Comparison of ENCODE assay signal across 12 cellular contexts in the genomic region with DNA sequence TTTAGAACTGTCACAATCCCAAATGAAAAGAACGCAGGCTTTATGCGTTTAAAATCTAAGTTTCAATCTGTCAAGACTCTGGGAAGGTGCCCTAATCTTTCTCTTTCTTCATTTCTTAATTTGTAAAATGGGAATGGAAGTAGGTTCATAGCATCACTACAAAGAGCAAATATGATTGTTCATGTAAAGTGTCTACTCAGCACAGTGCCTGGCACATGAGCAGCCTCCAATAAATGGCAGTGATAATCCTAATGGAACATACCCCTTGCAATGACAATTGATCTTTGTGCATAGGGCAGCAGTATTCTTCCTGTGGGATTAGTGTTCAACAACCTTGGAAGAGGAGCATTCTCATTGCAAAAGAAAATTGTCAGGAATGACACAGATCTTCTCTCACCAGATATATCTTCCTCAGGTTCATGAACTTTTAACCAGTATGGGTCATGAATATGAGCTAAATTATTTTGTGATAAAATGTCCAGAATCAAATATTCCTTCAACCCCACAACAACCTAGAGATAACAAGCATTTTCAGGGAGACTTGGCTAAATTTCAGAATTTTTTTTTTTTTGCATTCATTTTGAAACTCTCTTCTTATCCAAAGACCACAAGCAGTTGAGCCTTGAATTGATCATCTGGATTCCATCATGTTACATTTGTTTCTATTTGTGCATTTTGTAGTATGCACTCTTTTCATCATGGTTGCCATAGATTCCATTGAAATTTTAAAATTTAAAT.
DNase-seq lines count a peak whose midpoint lies in the region; ATAC-seq and TF ChIP-seq lines count a peak whose summit lies in the region.
"Had no signal": no experiment of that assay in that cellular context is flagged by ENCODE, and none has a peak within 500 bp of the region (broad histone marks: within the 10 kb centered on the region; RNA-seq: fewer than 3 reads in every experiment).

No MANE protein-coding gene starts in this region.

- no peaks in the 10 kb centered on the region for H3K36me3 ChIP-seq in lower lobe of right lung
- H3K36me3 ChIP-seq: BLaER1 treated with 17β-estradiol and CSF1 and Interleukin-3, amounts not matched to agents 10 nM and 100 nM had no signal

- no peak overlapping the region for H3K4me3 ChIP-seq in lower lobe of right lung
- H3K4me3 ChIP-seq: BLaER1 treated with 17β-estradiol and CSF1 and Interleukin-3, amounts not matched to agents 10 nM and 100 nM; GM12878 had no signal

- no peaks in the 10 kb centered on the region for H3K9me3 ChIP-seq in lower lobe of right lung
- H3K9me3 ChIP-seq: BLaER1 treated with 17β-estradiol and CSF1 and Interleukin-3, amounts not matched to agents 10 nM and 100 nM had no signal

- H3K4me1 Mint-ChIP-seq in activated T-helper 1 cell treated with anti-CD3 and anti-CD28 coated beads, Interleukin-12 subunit alpha, Interleukin-12 subunit beta, Interleukin-2, Interleukin-4 antibody, amounts not matched to agents 30 ng/mL and 10 ng/mL and 1 ng/mL, durations not matched to agents 14 hours and 24 hours and 36 hours (ENCODE audit: low read depth) = no peaks in the 10 kb centered on the region
- H3K4me1 Mint-ChIP-seq: CD4-positive, CD25-positive, alpha-beta regulatory T cell; IgD-negative memory B cell had no signal

- ATAC-seq in left ventricle myocardium superior (no peak), lower lobe of right lung (no peak)
- ATAC-seq: GM12878, HCT116 had no signal

- intact Hi-C loops in left ventricle myocardium superior (cut with micrococcal nuclease) (no loop called here), lower lobe of right lung (cut with DNase I) (no loop called here)
- intact Hi-C loops in activated T-helper 1 cell treated with anti-CD3 and anti-CD28 coated beads, Interleukin-12 subunit alpha, Interleukin-12 subunit beta, Interleukin-2, Interleukin-4 antibody, amounts not matched to agents 30 ng/mL and 10 ng/mL and 1 ng/mL, durations not matched to agents 14 hours and 24 hours and 36 hours (cut with micrococcal nuclease) = no loop called here

- H3K36me3 Mint-ChIP-seq in activated T-helper 1 cell treated with anti-CD3 and anti-CD28 coated beads, Interleukin-12 subunit alpha, Interleukin-12 subunit beta, Interleukin-2, Interleukin-4 antibody, amounts not matched to agents 30 ng/mL and 10 ng/mL and 1 ng/mL, durations not matched to agents 14 hours and 24 hours and 36 hours (ENCODE audit: low read depth) = no peaks in the 10 kb centered on the region
- H3K36me3 Mint-ChIP-seq: CD4-positive, CD25-positive, alpha-beta regulatory T cell; IgD-negative memory B cell had no signal

- no peak for TF ChIP-seq CTCF in lower lobe of right lung (IDR thresholded peaks at IDR 0.05)

- no peaks in the 10 kb centered on the region for H3K27me3 ChIP-seq in lower lobe of right lung (ENCODE audit: low read depth)
- H3K27me3 ChIP-seq: BLaER1 treated with 17β-estradiol and CSF1 and Interleukin-3, amounts not matched to agents 10 nM and 100 nM had no signal

- no peak overlapping the region for H3K4me3 Mint-ChIP-seq in activated T-helper 1 cell treated with anti-CD3 and anti-CD28 coated beads, Interleukin-12 subunit alpha, Interleukin-12 subunit beta, Interleukin-2, Interleukin-4 antibody, amounts not matched to agents 30 ng/mL and 10 ng/mL and 1 ng/mL, durations not matched to agents 14 hours and 24 hours and 36 hours
- H3K4me3 Mint-ChIP-seq: CD4-positive, CD25-positive, alpha-beta regulatory T cell; IgD-negative memory B cell had no signal

- H3K4me1 ChIP-seq in lower lobe of right lung = no peaks in the 10 kb centered on the region
- H3K4me1 ChIP-seq: BLaER1 treated with 17β-estradiol and CSF1 and Interleukin-3, amounts not matched to agents 10 nM and 100 nM had no signal

- H3K27ac ChIP-seq in lower lobe of right lung = no peak overlapping the region
- H3K27ac ChIP-seq: BLaER1 treated with 17β-estradiol and CSF1 and Interleukin-3, amounts not matched to agents 10 nM and 100 nM had no signal

- DNase-seq in EH (ENCODE audit: low read depth) = peak; percentile 41
- peak; percentile 63 for DNase-seq in NCI-H226
- peak; percentile 62 for DNase-seq in fibroblast of peridontal ligament (ENCODE audit: extremely low read depth)
- no peak for DNase-seq in left ventricle myocardium superior
- DNase-seq in lower lobe of right lung = no peak
- no peak for DNase-seq in activated T-helper 1 cell treated with anti-CD3 and anti-CD28 coated beads, Interleukin-12 subunit alpha, Interleukin-12 subunit beta, Interleukin-2, Interleukin-4 antibody, amounts not matched to agents 30 ng/mL and 10 ng/mL and 1 ng/mL, durations not matched to agents 14 hours and 24 hours and 36 hours (ENCODE audit: low spot score)
- DNase-seq: CD4-positive, CD25-positive, alpha-beta regulatory T cell; DMS53 had no signal

- H3K9me3 Mint-ChIP-seq in activated T-helper 1 cell treated with anti-CD3 and anti-CD28 coated beads, Interleukin-12 subunit alpha, Interleukin-12 subunit beta, Interleukin-2, Interleukin-4 antibody, amounts not matched to agents 30 ng/mL and 10 ng/mL and 1 ng/mL, durations not matched to agents 14 hours and 24 hours and 36 hours = no peaks in the 10 kb centered on the region

- no peaks in the 10 kb centered on the region for H3K27me3 Mint-ChIP-seq in activated T-helper 1 cell treated with anti-CD3 and anti-CD28 coated beads, Interleukin-12 subunit alpha, Interleukin-12 subunit beta, Interleukin-2, Interleukin-4 antibody, amounts not matched to agents 30 ng/mL and 10 ng/mL and 1 ng/mL, durations not matched to agents 14 hours and 24 hours and 36 hours (ENCODE audit: insufficient read depth)
- H3K27me3 Mint-ChIP-seq: CD4-positive, CD25-positive, alpha-beta regulatory T cell; IgD-negative memory B cell had no signal

- no peak overlapping the region for H3K27ac Mint-ChIP-seq in activated T-helper 1 cell treated with anti-CD3 and anti-CD28 coated beads, Interleukin-12 subunit alpha, Interleukin-12 subunit beta, Interleukin-2, Interleukin-4 antibody, amounts not matched to agents 30 ng/mL and 10 ng/mL and 1 ng/mL, durations not matched to agents 14 hours and 24 hours and 36 hours
- H3K27ac Mint-ChIP-seq: CD4-positive, CD25-positive, alpha-beta regulatory T cell; IgD-negative memory B cell had no signal

Comparison
In these comparisons a context has a peak if more than half of its experiments do, and no peak if none do; other contexts are left out.
1. DNase-seq: peak in EH (single experiment), NCI-H226 (single experiment) and fibroblast of peridontal ligament (single experiment); none in left ventricle myocardium superior (single experiment), lower lobe of right lung (single experiment) and activated T-helper 1 cell treated with anti-CD3 and anti-CD28 coated beads, Interleukin-12 subunit alpha, Interleukin-12 subunit beta, Interleukin-2, Interleukin-4 antibody, amounts not matched to agents 30 ng/mL and 10 ng/mL and 1 ng/mL, durations not matched to agents 14 hours and 24 hours and 36 hours (single experiment).